In the genomic region with DNA sequence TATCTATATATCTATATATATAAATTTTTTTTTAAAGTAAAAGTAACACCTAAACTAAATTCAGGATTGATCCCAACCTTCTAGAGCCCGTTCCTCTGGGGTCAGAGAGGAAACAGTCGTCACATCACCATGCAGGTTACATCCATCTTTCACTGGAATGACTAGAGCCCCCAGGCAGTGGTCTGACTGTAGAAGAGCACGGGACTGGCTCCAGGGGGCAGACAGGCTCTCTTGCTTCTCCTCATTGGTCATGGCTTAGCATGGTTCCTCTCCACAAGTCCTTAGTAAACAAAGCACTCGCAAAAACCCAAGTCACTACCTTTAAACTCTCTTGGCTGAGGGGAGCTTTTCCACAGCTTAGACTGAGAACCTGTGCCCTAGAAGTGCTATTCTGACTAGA, we compare ENCODE assay signal across 1 cellular context.
TF ChIP-seq lines count a peak whose summit lies in the region.

No MANE protein-coding gene starts in this region.

TF ChIP-seq in K562, 482 proteins besides CTCF, POLR2A, EP300 and RAD21:
- TF ChIP-seq ZNF79 (CRISPR knock-in tag; IDR thresholded peaks at IDR 0.05; ENCODE audit: low read depth) (no peak), MTA1 (IDR thresholded peaks at IDR 0.05; ENCODE audit: borderline replicate concordance) (no peak), TCF7L2 (IDR thresholded peaks at IDR 0.05; ENCODE audit: low read depth, low read length) (no peak), NUFIP1 (IDR thresholded peaks at IDR 0.05; ENCODE audit: partially characterized antibody) (no peak), HNRNPK (IDR thresholded peaks at IDR 0.05; ENCODE audit: low read depth, low read length, poor library complexity, severe bottlenecking) (no peak), FOSL1 (tag; conservative IDR thresholded peaks at IDR 0.05) (no peak)
- TF ChIP-seq, protein P1, sequence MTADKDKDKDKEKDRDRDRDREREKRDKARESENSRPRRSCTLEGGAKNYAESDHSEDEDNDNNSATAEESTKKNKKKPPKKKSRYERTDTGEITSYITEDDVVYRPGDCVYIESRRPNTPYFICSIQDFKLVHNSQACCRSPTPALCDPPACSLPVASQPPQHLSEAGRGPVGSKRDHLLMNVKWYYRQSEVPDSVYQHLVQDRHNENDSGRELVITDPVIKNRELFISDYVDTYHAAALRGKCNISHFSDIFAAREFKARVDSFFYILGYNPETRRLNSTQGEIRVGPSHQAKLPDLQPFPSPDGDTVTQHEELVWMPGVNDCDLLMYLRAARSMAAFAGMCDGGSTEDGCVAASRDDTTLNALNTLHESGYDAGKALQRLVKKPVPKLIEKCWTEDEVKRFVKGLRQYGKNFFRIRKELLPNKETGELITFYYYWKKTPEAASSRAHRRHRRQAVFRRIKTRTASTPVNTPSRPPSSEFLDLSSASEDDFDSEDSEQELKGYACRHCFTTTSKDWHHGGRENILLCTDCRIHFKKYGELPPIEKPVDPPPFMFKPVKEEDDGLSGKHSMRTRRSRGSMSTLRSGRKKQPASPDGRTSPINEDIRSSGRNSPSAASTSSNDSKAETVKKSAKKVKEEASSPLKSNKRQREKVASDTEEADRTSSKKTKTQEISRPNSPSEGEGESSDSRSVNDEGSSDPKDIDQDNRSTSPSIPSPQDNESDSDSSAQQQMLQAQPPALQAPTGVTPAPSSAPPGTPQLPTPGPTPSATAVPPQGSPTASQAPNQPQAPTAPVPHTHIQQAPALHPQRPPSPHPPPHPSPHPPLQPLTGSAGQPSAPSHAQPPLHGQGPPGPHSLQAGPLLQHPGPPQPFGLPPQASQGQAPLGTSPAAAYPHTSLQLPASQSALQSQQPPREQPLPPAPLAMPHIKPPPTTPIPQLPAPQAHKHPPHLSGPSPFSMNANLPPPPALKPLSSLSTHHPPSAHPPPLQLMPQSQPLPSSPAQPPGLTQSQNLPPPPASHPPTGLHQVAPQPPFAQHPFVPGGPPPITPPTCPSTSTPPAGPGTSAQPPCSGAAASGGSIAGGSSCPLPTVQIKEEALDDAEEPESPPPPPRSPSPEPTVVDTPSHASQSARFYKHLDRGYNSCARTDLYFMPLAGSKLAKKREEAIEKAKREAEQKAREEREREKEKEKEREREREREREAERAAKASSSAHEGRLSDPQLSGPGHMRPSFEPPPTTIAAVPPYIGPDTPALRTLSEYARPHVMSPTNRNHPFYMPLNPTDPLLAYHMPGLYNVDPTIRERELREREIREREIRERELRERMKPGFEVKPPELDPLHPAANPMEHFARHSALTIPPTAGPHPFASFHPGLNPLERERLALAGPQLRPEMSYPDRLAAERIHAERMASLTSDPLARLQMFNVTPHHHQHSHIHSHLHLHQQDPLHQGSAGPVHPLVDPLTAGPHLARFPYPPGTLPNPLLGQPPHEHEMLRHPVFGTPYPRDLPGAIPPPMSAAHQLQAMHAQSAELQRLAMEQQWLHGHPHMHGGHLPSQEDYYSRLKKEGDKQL (CRISPR knock-in tag; IDR thresholded peaks at IDR 0.05; ENCODE audit: borderline replicate concordance), result no peak
